Comparison of ENCODE assay signal across 1 cellular context in genomic region chr11:119101759-119102423, GRCh38.
TF ChIP-seq lines count a peak whose summit lies in the region.

DPAGT1 (minus strand) TSS chr11:119101853; CDS start chr11:119101655, 198 bp downstream.

TF ChIP-seq in K562, 482 proteins besides CTCF, POLR2A, EP300 and RAD21 (continued from another document):
- TF ChIP-seq DACH1 (IDR thresholded peaks at IDR 0.05; ENCODE audit: partially characterized antibody) (peak; percentile 50), HDAC2 (IDR thresholded peaks at IDR 0.05) (peak; percentile 88), SIN3B (IDR thresholded peaks at IDR 0.05; ENCODE audit: low read depth) (no peak; the same call in 1 of the 2 replicates), ZNF518B (CRISPR knock-in tag; IDR thresholded peaks at IDR 0.05) (no peak), MTA2 (IDR thresholded peaks at IDR 0.05; ENCODE audit: low read depth) (no peak), SIN3A (IDR thresholded peaks at IDR 0.05; ENCODE audit: borderline replicate concordance in 2 of 2, control insufficient read depth in 1 of 2, low read depth in 2 of 2, low read length in 2 of 2) (peak; percentile 83 to 90; a peak in 3 of 4 replicates), DEAF1 (CRISPR knock-in tag; IDR thresholded peaks at IDR 0.05) (no peak), SMAD1 (IDR thresholded peaks at IDR 0.05; ENCODE audit: low read depth, low read length, partially characterized antibody) (peak; percentile 22), SOX6 (IDR thresholded peaks at IDR 0.05) (no peak), XRCC5 (IDR thresholded peaks at IDR 0.05; ENCODE audit: low read depth, low read length) (peak; percentile 67; the same call in 1 of the 2 replicates), HOXB6 (CRISPR knock-in tag; IDR thresholded peaks at IDR 0.05; ENCODE audit: borderline replicate concordance) (no peak), SRSF9 (IDR thresholded peaks at IDR 0.05; ENCODE audit: borderline replicate concordance, low read depth, low read length) (no peak), PURB (CRISPR knock-in tag; IDR thresholded peaks at IDR 0.05; ENCODE audit: low read depth) (no peak), ZNF444 (CRISPR knock-in tag; IDR thresholded peaks at IDR 0.05) (no peak), DNMT1 (IDR thresholded peaks at IDR 0.05) (no peak), PRMT5 (CRISPR knock-in tag; IDR thresholded peaks at IDR 0.05) (no peak), JUND (IDR thresholded peaks at IDR 0.05; ENCODE audit: borderline replicate concordance, low read depth, low read length) (peak; percentile 46), JUND (tag; IDR thresholded peaks at IDR 0.05; ENCODE audit: borderline replicate concordance, low read depth, low read length) (peak; percentile 40; the same call in 2 of the 3 replicates), TCF7 (IDR thresholded peaks at IDR 0.05; ENCODE audit: borderline replicate concordance) (no peak), CHCHD3 (CRISPR knock-in tag; IDR thresholded peaks at IDR 0.05) (no peak), ZBED1 (IDR thresholded peaks at IDR 0.05) (no peak), CBX1 (IDR thresholded peaks at IDR 0.05; ENCODE audit: low read depth) (no peak), CREB1 (IDR thresholded peaks at IDR 0.05) (peak; percentile 55; the same call in 1 of the 2 replicates), CREB1 (CRISPR knock-in tag; IDR thresholded peaks at IDR 0.05) (peak; percentile 71), ZBTB5 (IDR thresholded peaks at IDR 0.05) (no peak), ZNF165 (CRISPR knock-in tag; IDR thresholded peaks at IDR 0.05; ENCODE audit: borderline replicate concordance) (peak; percentile 53; the same call in 1 of the 2 replicates), NR2C2 (CRISPR knock-in tag; IDR thresholded peaks at IDR 0.05) (no peak), NR2C2 (tag; IDR thresholded peaks at IDR 0.05) (peak; percentile 97), ID3 (CRISPR knock-in tag; IDR thresholded peaks at IDR 0.05) (no peak), ID3 (tag; IDR thresholded peaks at IDR 0.05) (peak; percentile 90), HMGXB4 (CRISPR knock-in tag; IDR thresholded peaks at IDR 0.05) (no peak), BRD9 (IDR thresholded peaks at IDR 0.05; ENCODE audit: low read depth, partially characterized antibody) (no peak), FOXM1 (IDR thresholded peaks at IDR 0.05; ENCODE audit: low read depth) (peak; percentile 74), FOXM1 (CRISPR knock-in tag; IDR thresholded peaks at IDR 0.05; ENCODE audit: low read depth) (no peak), ZNF282 (CRISPR knock-in tag; IDR thresholded peaks at IDR 0.05) (no peak), ARID1B (IDR thresholded peaks at IDR 0.05) (no peak), E4F1 (CRISPR knock-in tag; IDR thresholded peaks at IDR 0.05; ENCODE audit: borderline replicate concordance) (no peak), CEBPB (tag; IDR thresholded peaks at IDR 0.05) (no peak), POLR2B (IDR thresholded peaks at IDR 0.05; ENCODE audit: low read depth, partially characterized antibody) (peak; percentile 45), RBFOX2 (IDR thresholded peaks at IDR 0.05; ENCODE audit: low read depth, low read length) (peak; percentile 52)
